8 cellular contexts compared by ENCODE assay signal in genomic region chr3:138417559-138417982, GRCh38. TPM values are rescaled to one million over a fixed set of nuclear protein-coding genes. Genes with fewer than 3 reads are reported as not detected.
DNase-seq lines count a peak whose midpoint lies in the region; ATAC-seq, FAIRE-seq and TF ChIP-seq lines count a peak whose summit lies in the region.

No MANE protein-coding gene starts in this region.

- peak; percentile 95 for TF ChIP-seq CTCF in LNCAP (IDR thresholded peaks at IDR 0.05)

- FAIRE-seq in RCC 7860 (lab: Jason Lieb, UNC), result peak; percentile 61

- no peak overlapping the region for H4K8ac ChIP-seq in neuronal stem cell (ENCODE audit: low read depth, low read length)

- H3K9ac ChIP-seq in neuronal stem cell (ENCODE audit: low read depth, low read length, poor library complexity), result no peak overlapping the region

- no peak overlapping the region for H2BK12ac ChIP-seq in neuronal stem cell (ENCODE audit: low read length)

- H3K4ac ChIP-seq in neuronal stem cell (ENCODE audit: low read length), result no peak overlapping the region

- peak; percentile 85 for ATAC-seq in GM21619 (IDR thresholded peaks at IDR 0.05; ENCODE audit: unreplicated experiment)

- no peak overlapping the region for H3K23ac ChIP-seq in neuronal stem cell (ENCODE audit: low read depth, low read length, poor library complexity)

- no peak overlapping the region for H2AK5ac ChIP-seq in neuronal stem cell (ENCODE audit: low read depth, low read length)

- no peaks in the 10 kb centered on the region for H3K36me3 ChIP-seq in neuronal stem cell (replicated peaks in 1 of 2; ENCODE audit: control insufficient read depth in 2 of 2, insufficient read depth in 2 of 2, low read length in 2 of 2)

- H3K18ac ChIP-seq in neuronal stem cell (ENCODE audit: low read length), result no peak overlapping the region

- no peaks in the 10 kb centered on the region for H3K9me3 ChIP-seq in neuronal stem cell (replicated peaks in 1 of 2; ENCODE audit: control insufficient read depth in 2 of 2, insufficient read depth in 1 of 2, low read depth in 1 of 2, low read length in 2 of 2)

- H3K14ac ChIP-seq in neuronal stem cell (ENCODE audit: low read length), result no peak overlapping the region

- no peak overlapping the region for H3K4me3 ChIP-seq in neuronal stem cell (ENCODE audit: low read length in 2 of 2)

- no peak overlapping the region for H3K4me2 ChIP-seq in neuronal stem cell (ENCODE audit: insufficient read depth, low read length, poor library complexity, severe bottlenecking)

- no peaks in the 10 kb centered on the region for H3K79me1 ChIP-seq in neuronal stem cell (ENCODE audit: low read depth, low read length)

- no peaks in the 10 kb centered on the region for H3K4me1 ChIP-seq in neuronal stem cell (ENCODE audit: control insufficient read depth in 2 of 2, insufficient read depth in 1 of 2, low read depth in 1 of 2, low read length in 2 of 2)

- peak; percentile 60 for DNase-seq in DMS153 treated with DMSO at 0.1 percent for 48 hours (lab: John Stamatoyannopoulos, UW; ENCODE audit: unreplicated experiment)
- DNase-seq in RCC 7860 (ENCODE audit: low spot score), result peak; percentile 65
- DNase-seq in activated T-helper 1 cell treated with Interleukin-2 at 50 U/mL for 16 hours (ENCODE audit: low read depth), result peak; percentile 27
- DNase-seq in fibroblast of the conjunctiva (ENCODE audit: low read depth), result peak; percentile 72
- DNase-seq in neuronal stem cell (ENCODE audit: low spot score), result peak; percentile 65
- DNase-seq in stromal cell of bone marrow (ENCODE audit: low read depth), result peak; percentile 64

- H3K27ac ChIP-seq in neuronal stem cell (replicated peaks; ENCODE audit: low read length), result no peak overlapping the region

- no peak overlapping the region for H2BK15ac ChIP-seq in neuronal stem cell (ENCODE audit: low read length)

- peak overlapping the region; percentile 55 for H2AFZ ChIP-seq in neuronal stem cell (ENCODE audit: low read length)

- no CpG with 5 or more reads among the region's 7 CpGs for WGBS in neuronal stem cell (ENCODE audit: extremely low coverage in 2 of 2, insufficient read length in 2 of 2, insufficient replicate concordance in 1 of 2), 2 donors

- H2BK5ac ChIP-seq in neuronal stem cell (ENCODE audit: low read length), result no peak overlapping the region

- peaks cover 0 to 9% (median 0%) of the 10 kb centered on the region in 3 experiments for H3K27me3 ChIP-seq in neuronal stem cell (ENCODE audit: control insufficient read depth in 3 of 3, insufficient read depth in 3 of 3, low read depth in 1 of 3, low read length in 3 of 3)

- no peak overlapping the region for H2BK120ac ChIP-seq in neuronal stem cell (ENCODE audit: low read depth, low read length)

- no peak overlapping the region for H4K91ac ChIP-seq in neuronal stem cell (ENCODE audit: low read depth, low read length, poor library complexity)

RNA-seq across cellular contexts. Expression of gene ESYT3, which starts 16.8 kb away (rescaled TPM):
- 0.35 TPM for polyA plus RNA-seq in neuronal stem cell (2013, experiment 1 of 2)
- polyA plus RNA-seq in neuronal stem cell (2013, experiment 2 of 2), result 0.39 TPM
